In the genomic region with DNA sequence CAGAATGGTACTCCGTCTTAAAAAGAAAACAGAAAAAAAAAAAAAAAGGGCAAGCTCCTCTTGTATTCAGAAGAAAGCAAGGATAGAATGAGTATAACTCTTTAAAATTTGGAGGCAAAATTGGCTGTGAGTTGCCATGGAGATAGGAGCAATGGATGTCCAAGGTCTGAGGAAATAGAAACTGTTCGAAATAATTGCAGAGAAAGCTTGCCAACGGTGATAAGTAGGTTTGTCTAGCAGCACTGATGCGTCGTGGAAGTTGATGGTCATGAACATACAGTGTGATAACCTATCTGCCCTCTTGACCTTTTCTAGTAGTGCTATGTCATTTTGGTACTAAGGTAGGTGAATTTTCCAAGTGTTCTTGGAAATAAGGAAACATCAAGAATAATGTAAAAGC, we compare ENCODE assay signal across 29 cellular contexts. TPM values are rescaled to one million over a fixed set of nuclear protein-coding genes. Genes with fewer than 3 reads are reported as not detected.
DNase-seq lines count a peak whose midpoint lies in the region; ATAC-seq, FAIRE-seq and TF ChIP-seq lines count a peak whose summit lies in the region.
"Had no signal": no experiment of that assay in that cellular context is flagged by ENCODE, and none has a peak within 500 bp of the region (broad histone marks: within the 10 kb centered on the region; RNA-seq: fewer than 3 reads in every experiment).

No MANE protein-coding gene starts in this region.

- H3K36me3 ChIP-seq in HepG2 (replicated peaks in 1 of 2; ENCODE audit: control insufficient read depth in 1 of 2, insufficient read depth in 2 of 2, low read length in 2 of 2): no peaks in the 10 kb centered on the region
- H3K36me3 ChIP-seq in right lobe of liver: no peaks in the 10 kb centered on the region
- no peaks in the 10 kb centered on the region for H3K36me3 ChIP-seq in GM12878 (ENCODE audit: control insufficient read depth in 2 of 2, insufficient read depth in 2 of 2, low read length in 1 of 2)
- H3K36me3 ChIP-seq: BLaER1 treated with 17β-estradiol and CSF1 and Interleukin-3, amounts not matched to agents 10 nM and 100 nM; SJCRH30 had no signal

- TF ChIP-seq CTCF in HepG2 (CRISPR knock-in tag; IDR thresholded peaks at IDR 0.05) (no peak), right lobe of liver (IDR thresholded peaks at IDR 0.05) (no peak), GM12878 (IDR thresholded peaks at IDR 0.05 in 2 of 3, conservative IDR thresholded peaks at IDR 0.05 in 1 of 3; ENCODE audit: control insufficient read depth in 2 of 3, extremely low read depth in 1 of 3, insufficient read depth in 1 of 3, low read depth in 3 of 3, low read length in 3 of 3) (no peak), neural crest cell (conservative IDR thresholded peaks at IDR 0.05) (no peak)

- SMC1A ChIA-PET in GM12878 (lab: Charles Lee; ENCODE audit: uncharacterized antibody, unreplicated experiment): interaction anchor here (2.1 to 25.5 kb wide), 4 partner anchors 9 to 67 kb away, joined by 9 to 567 read pairs (median 26); no protein-coding TSS in a partner anchor

- peaks cover 72% of the 10 kb centered on the region for H3K79me2 ChIP-seq in HepG2 (ENCODE audit: insufficient read depth, low read length)
- H3K79me2 ChIP-seq in GM12878 (ENCODE audit: control insufficient read depth, insufficient read depth, low read length): peaks cover 22% of the 10 kb centered on the region

- peaks cover 3% of the 10 kb centered on the region for H3K27me3 Mint-ChIP-seq in neural crest cell (ENCODE audit: low read depth)
- H3K27me3 Mint-ChIP-seq: CD4-positive, alpha-beta T cell had no signal

- H4K20me1 ChIP-seq in HepG2 (ENCODE audit: insufficient read depth, low read length) (0 out of 2 replicates have a peak, but pooled peaks cover 6% of the 10 kb centered on the region), GM12878 (ENCODE audit: control insufficient read depth, insufficient read depth) (no peaks in the 10 kb centered on the region; the same call in 1 of the 2 replicates)

- H3K4me1 Mint-ChIP-seq in neural crest cell: peaks cover 19% of the 10 kb centered on the region

- POLR2A ChIA-PET in HepG2 (lab: Yijun Ruan, JAX): no interaction called here
- POLR2A ChIA-PET in GM12878 (lab: Charles Lee): interaction anchor here (0.9 to 3.6 kb wide), 3 partner anchors 9 to 16 kb away, joined by 3 to 33 read pairs (median 11); no protein-coding TSS in a partner anchor

- WGBS in HepG2 (ENCODE audit: low lambda C conversion rate): 81% methylated on average over 5 of the region's 5 CpGs
- WGBS in right lobe of liver (ENCODE audit: insufficient coverage, low coverage, low lambda C conversion rate, missing lambda C conversion rate): 30% methylated on average over 5 of the region's 5 CpGs
- 93% methylated on average over 5 of the region's 5 CpGs for WGBS in GM12878 (ENCODE audit: insufficient coverage, insufficient replicate concordance, low lambda C conversion rate, missing lambda C conversion rate)

- no peak for TF ChIP-seq EP300 in HepG2 (IDR thresholded peaks at IDR 0.05; ENCODE audit: low read depth in 2 of 2, low read length in 2 of 2)
- TF ChIP-seq EP300 in HepG2 (CRISPR knock-in tag; IDR thresholded peaks at IDR 0.05; ENCODE audit: borderline replicate concordance): no peak
- TF ChIP-seq EP300 in GM12878 (IDR thresholded peaks at IDR 0.05; ENCODE audit: borderline replicate concordance in 1 of 2, control insufficient read depth in 1 of 2, low read depth in 2 of 2, low read length in 2 of 2): no peak

- intact Hi-C loops in HepG2 (cut with micrococcal nuclease; ENCODE audit: unreplicated experiment): no loop called here
- intact Hi-C loops in right lobe of liver (cut with DNase I): no loop called here
- intact Hi-C loops in GM12878 (cut with micrococcal nuclease; ENCODE audit: unreplicated experiment): loop anchor here (5.0 kb wide), 2 partner anchors 41 to 286 kb away; a partner anchor contains a TSS

- FAIRE-seq in HepG2 (lab: Jason Lieb, UNC): no peak
- no peak for FAIRE-seq in GM12878 (lab: Jason Lieb, UNC)
- FAIRE-seq: A549, G401.6 had no signal

- no peaks in the 10 kb centered on the region for H3K9me3 Mint-ChIP-seq in neural crest cell
- H3K9me3 Mint-ChIP-seq: CD4-positive, alpha-beta T cell had no signal

- ATAC-seq in HepG2 (no peak), right lobe of liver (no peak), GM12878 (no peak)
- ATAC-seq: A549, Right ventricle myocardium inferior, SK-N-SH treated with all-trans-retinoic acid at 6 μM for 48 hours had no signal

- H3K4me2 ChIP-seq in HepG2 (ENCODE audit: low read depth, low read length): no peak overlapping the region
- no peak overlapping the region for H3K4me2 ChIP-seq in GM12878 (ENCODE audit: control insufficient read depth, insufficient read depth)
- H3K4me2 ChIP-seq: A549 had no signal

- DNase-seq in HepG2 (ENCODE audit: low spot score) (no peak), right lobe of liver (no peak), GM12878 (ENCODE audit: low read depth, low spot score) (no peak), neural crest cell (ENCODE audit: low read depth, low spot score) (no peak), A172 (ENCODE audit: low spot score) (no peak)
- no peak for DNase-seq in activated effector memory CD4-positive, alpha-beta T cell treated with anti-CD3 and anti-CD28 coated beads, Interleukin-2, amount 50 U/mL, for 16 hours
- no peak for DNase-seq in activated effector memory CD4-positive, alpha-beta T cell treated with Interleukin-2 at 50 U/mL for 16 hours
- DNase-seq: AML-193; CD4-positive, alpha-beta T cell; COR-L47; GOT3; HCEC 1CT; Karpas-422; MV-4-11; NCI-H1105 treated with DMSO at 0.1 percent for 48 hours; NCI-H146; NCI-H1930; NCI-H446; NCI-H524 treated with DMSO at 0.1 percent for 48 hours; NCI-H774; PC-9; SJCRH30 had no signal

- RAD21 ChIA-PET in GM12878 (lab: Charles Lee; ENCODE audit: unreplicated experiment): interaction anchor here (1.6 to 22.7 kb wide), 5 partner anchors 12 to 67 kb away, joined by 6 to 466 read pairs (median 9); no protein-coding TSS in a partner anchor

- no TSS peak for BruUV-seq in HepG2 (replicated peaks; lab: Mats Ljungman, UMichigan)
- BruUV-seq in GM12878 (replicated peaks; lab: Mats Ljungman, UMichigan): no TSS peak

- H3K36me3 Mint-ChIP-seq in neural crest cell (ENCODE audit: low read depth): no peaks in the 10 kb centered on the region

- H3K9me3 ChIP-seq in HepG2 (ENCODE audit: low read length) (no peaks in the 10 kb centered on the region), right lobe of liver (no peaks in the 10 kb centered on the region), GM12878 (replicated peaks; ENCODE audit: control insufficient read depth, insufficient read depth, low read length) (no peaks in the 10 kb centered on the region)
- H3K9me3 ChIP-seq: A549; BLaER1 treated with 17β-estradiol and CSF1 and Interleukin-3, amounts not matched to agents 10 nM and 100 nM; SJCRH30 had no signal

- H3K4me1 ChIP-seq in HepG2 (ENCODE audit: insufficient read depth, low read length): peaks cover 67% of the 10 kb centered on the region
- H3K4me1 ChIP-seq in right lobe of liver: peaks cover 0 to 58% (median 11%) of the 10 kb centered on the region in 4 donors
- H3K4me1 ChIP-seq in GM12878 (ENCODE audit: control insufficient read depth, insufficient read depth, low read length): peaks cover 37% of the 10 kb centered on the region

- no peak overlapping the region for H2AFZ ChIP-seq in HepG2 (ENCODE audit: low read length)
- no peak overlapping the region for H2AFZ ChIP-seq in GM12878 (ENCODE audit: control insufficient read depth, low read depth, low read length)
- H2AFZ ChIP-seq: PC-9 had no signal

- no peak overlapping the region for H3K27ac Mint-ChIP-seq in neural crest cell (ENCODE audit: unreplicated experiment)

- H3K4me3 ChIP-seq in HepG2 (replicated peaks in 1 of 3; ENCODE audit: insufficient read depth in 1 of 3, low read depth in 2 of 3, low read length in 3 of 3) (no peak overlapping the region), right lobe of liver (no peak overlapping the region), GM12878 (no peak overlapping the region)
- H3K4me3 ChIP-seq: A549; BLaER1 treated with 17β-estradiol and CSF1 and Interleukin-3, amounts not matched to agents 10 nM and 100 nM; PC-9; SJCRH30 had no signal

- in situ Hi-C loops in HepG2 (cut with HindIII; ENCODE audit: extremely low pct_ligation_motif_present, low pct_unique_long_range_greater_than_20kb): no loop called here
- in situ Hi-C loops in GM12878 (cut with MboI): no loop called here

- peak overlapping the region; percentile 13 for H3K4me3 Mint-ChIP-seq in neural crest cell

- CTCF ChIA-PET in HepG2 (lab: Yijun Ruan, JAX; ENCODE audit: low intra/inter-chr PET ratio, low total read pairs) (no interaction called here), GM12878 (lab: Yijun Ruan, JAX) (interaction anchor here (0.6 to 20.1 kb wide), 6 partner anchors 54 to 358 kb away, joined by 3 to 686 read pairs (median 6); no protein-coding TSS in a partner anchor)

- no peak for TF ChIP-seq RAD21 in HepG2 (CRISPR knock-in tag; IDR thresholded peaks at IDR 0.05)
- no peak for TF ChIP-seq RAD21 in GM12878 (IDR thresholded peaks at IDR 0.05; ENCODE audit: insufficient read depth, low read depth, low read length)

- H3K27ac ChIP-seq in HepG2 (ENCODE audit: extremely low read length, insufficient read depth, low read length) (no peak overlapping the region), right lobe of liver (no peak overlapping the region), GM12878 (ENCODE audit: control insufficient read depth, insufficient read depth) (no peak overlapping the region)
- H3K27ac ChIP-seq: A549; BLaER1 treated with 17β-estradiol and CSF1 and Interleukin-3, amounts not matched to agents 10 nM and 100 nM; PC-9; SJCRH30 had no signal

- H3K9ac ChIP-seq in HepG2 (ENCODE audit: insufficient read depth, low read depth, low read length): no peak overlapping the region
- no peak overlapping the region for H3K9ac ChIP-seq in GM12878 (ENCODE audit: control insufficient read depth, insufficient read depth, low read length)
- H3K9ac ChIP-seq: BLaER1 treated with 17β-estradiol and CSF1 and Interleukin-3, amounts not matched to agents 10 nM and 100 nM had no signal

- no peaks in the 10 kb centered on the region; a peak in 1 of 5 replicates for H3K27me3 ChIP-seq in HepG2 (ENCODE audit: control insufficient read depth in 1 of 2, insufficient read depth in 2 of 2, low read length in 2 of 2)
- no peaks in the 10 kb centered on the region for H3K27me3 ChIP-seq in right lobe of liver
- no peaks in the 10 kb centered on the region for H3K27me3 ChIP-seq in GM12878 (replicated peaks in 1 of 2; ENCODE audit: control insufficient read depth in 2 of 2, insufficient read depth in 2 of 2, low read length in 1 of 2)
- H3K27me3 ChIP-seq: SJCRH30 had no signal

- TF ChIP-seq POLR2A in HepG2 (IDR thresholded peaks at IDR 0.05; ENCODE audit: insufficient read depth in 1 of 2, low read depth in 2 of 2, low read length in 2 of 2) (no peak), right lobe of liver (IDR thresholded peaks at IDR 0.05) (no peak), GM12878 (IDR thresholded peaks at IDR 0.05; ENCODE audit: low read depth, low read length) (no peak)

RNA-seq across cellular contexts. Expression of a gene that starts 3.0 kb away (rescaled TPM):
- total RNA-seq in HepG2 (2016; rRNA removed; fragmentation: Illumina TruSeq; extraction: Trizol) (19.1 and 26.7 TPM in 2 replicates), right lobe of liver (10 to 100 TPM in 2 of 6 experiments, 1 to 10 TPM in 4; 6.7 to 13.4 (median 7.5) TPM), GM12878 (2014; rRNA removed) (16.6 and 19.5 TPM in 2 replicates), GM12878 (2014; rRNA removed; fragmentation: Illumina TruSeq; extraction: Trizol) (15.4 and 18.9 TPM in 2 replicates), GM12878 (2021) (10.0 and 10.9 TPM in 2 replicates), neural crest cell (14.8 and 17.8 TPM in 2 replicates)
- 34.5 and 48.8 TPM in 2 replicates for total RNA-seq in HepG2 (2016; cell fraction: cytosol; rRNA removed; fragmentation: Illumina TruSeq; extraction: Trizol; ENCODE audit: low read depth)
- 16.9 and 27.7 TPM in 2 replicates for total RNA-seq in HepG2 (2016; cell fraction: insoluble cytoplasmic fraction; rRNA removed; fragmentation: Illumina TruSeq; extraction: Trizol)
- 47.0 and 53.1 TPM in 2 replicates for total RNA-seq in HepG2 (2016; cell fraction: membrane; rRNA removed; fragmentation: Illumina TruSeq; extraction: Trizol)
- 39.8 and 41.4 TPM in 2 replicates for total RNA-seq in HepG2 (2016; cell fraction: nucleus; rRNA removed; fragmentation: Illumina TruSeq; extraction: Trizol)
- polyA plus RNA-seq in HepG2 (2011; rRNA removed) (29.2 and 32.6 TPM in 2 replicates), GM12878 (2011; rRNA removed) (26.7 and 32.7 TPM in 2 replicates), GM12878 (2014; fragmentation: Illumina TruSeq; extraction: Trizol) (20.8 and 22.8 TPM in 2 replicates), GM12878 (2014; fragmentation: Nextera tagmentation; extraction: Ambion mirVana) (1 to 10 TPM; 2.2 to 7.3 TPM), GM12878 (2014; rRNA removed) (13.4 and 13.5 TPM in 2 replicates), GM12878 (2016; fragmentation: Nextera tagmentation; extraction: Ambion mirVana) (1 to 10 TPM; 1.7 to 2.5 TPM)
- polyA plus RNA-seq in HepG2 (2011; cell fraction: cytosol; rRNA removed): 15.1 and 17.4 TPM in 2 replicates
- polyA plus RNA-seq in HepG2 (2011; cell fraction: nucleus; rRNA removed): 31.8 and 32.6 TPM in 2 replicates
- polyA plus RNA-seq in HepG2 (2012): 24.9 and 29.4 TPM in 2 replicates
- 63.6 and 64.2 TPM in 2 replicates for polyA plus RNA-seq in HepG2 (2016; cell fraction: cytosol; fragmentation: Illumina TruSeq; extraction: Trizol; ENCODE audit: low read depth)
- polyA plus RNA-seq in HepG2 (2016; cell fraction: insoluble cytoplasmic fraction; fragmentation: Illumina TruSeq; extraction: Trizol; ENCODE audit: low read depth): 17.4 and 20.9 TPM in 2 replicates
- polyA plus RNA-seq in HepG2 (2016; cell fraction: membrane; fragmentation: Illumina TruSeq; extraction: Trizol; ENCODE audit: low read depth): 55.0 and 58.1 TPM in 2 replicates
- 50.7 and 52.4 TPM in 2 replicates for polyA plus RNA-seq in HepG2 (2016; cell fraction: nucleus; fragmentation: Illumina TruSeq; extraction: Trizol; ENCODE audit: insufficient read depth, low read depth)
- 13.8 and 35.0 TPM in 2 replicates for polyA minus RNA-seq in HepG2 (2011; rRNA and poly(A)+ RNA removed; ENCODE audit: low replicate concordance)
- 11.3 and 13.2 TPM in 2 replicates for polyA minus RNA-seq in HepG2 (2011; cell fraction: cytosol; rRNA and poly(A)+ RNA removed)
- 49.3 and 57.4 TPM in 2 replicates for polyA minus RNA-seq in HepG2 (2011; cell fraction: nucleus; rRNA and poly(A)+ RNA removed)
- total RNA-seq in GM12878 (2013; cell fraction: nucleolus; rRNA removed): 70.8 and 76.9 TPM in 2 replicates
- 6.6 TPM for polyA plus RNA-seq in GM12878 (2011; ENCODE audit: low read depth)
- 12.3 and 13.2 TPM in 2 replicates for polyA plus RNA-seq in GM12878 (2011; cell fraction: cytosol; rRNA removed)
- polyA plus RNA-seq in GM12878 (2011; cell fraction: nucleus; rRNA removed): 33.0 and 34.8 TPM in 2 replicates
- 5.6 and 6.0 TPM in 2 replicates for polyA plus RNA-seq in GM12878 (2012)
- 14.6 and 16.9 TPM in 2 replicates for polyA minus RNA-seq in GM12878 (2011; rRNA and poly(A)+ RNA removed)
- polyA minus RNA-seq in GM12878 (2011; cell fraction: cytosol; rRNA and poly(A)+ RNA removed): 5.1 and 5.3 TPM in 2 replicates
- polyA minus RNA-seq in GM12878 (2011; cell fraction: nucleus; rRNA and poly(A)+ RNA removed): 16.9 and 21.7 TPM in 2 replicates
- 7.6 and 9.7 TPM in 2 replicates for total RNA-seq in A172 (2014; rRNA removed; shearing (Covaris generic))

RNA-seq across cellular contexts. Expression of a gene that starts 10.0 kb away (rescaled TPM):
- total RNA-seq in HepG2 (2016; rRNA removed; fragmentation: Illumina TruSeq; extraction: Trizol): not detected in 2 replicates
- not detected in 2 replicates for total RNA-seq in HepG2 (2016; cell fraction: cytosol; rRNA removed; fragmentation: Illumina TruSeq; extraction: Trizol; ENCODE audit: low read depth)
- not detected in 2 replicates for total RNA-seq in HepG2 (2016; cell fraction: insoluble cytoplasmic fraction; rRNA removed; fragmentation: Illumina TruSeq; extraction: Trizol)
- not detected in 2 replicates for total RNA-seq in HepG2 (2016; cell fraction: membrane; rRNA removed; fragmentation: Illumina TruSeq; extraction: Trizol)
- not detected in 2 replicates for total RNA-seq in HepG2 (2016; cell fraction: nucleus; rRNA removed; fragmentation: Illumina TruSeq; extraction: Trizol)
- not detected in 2 replicates for polyA plus RNA-seq in HepG2 (2011; rRNA removed)
- polyA plus RNA-seq in HepG2 (2011; cell fraction: cytosol; rRNA removed): not detected in 2 replicates
- not detected in 2 replicates for polyA plus RNA-seq in HepG2 (2011; cell fraction: nucleus; rRNA removed)
- 0.25 TPM in 1 of 2 replicates, not detected in the other for polyA plus RNA-seq in HepG2 (2012)
- polyA plus RNA-seq in HepG2 (2016; cell fraction: cytosol; fragmentation: Illumina TruSeq; extraction: Trizol; ENCODE audit: low read depth): not detected in 2 replicates
- polyA plus RNA-seq in HepG2 (2016; cell fraction: insoluble cytoplasmic fraction; fragmentation: Illumina TruSeq; extraction: Trizol; ENCODE audit: low read depth): not detected in 2 replicates
- not detected in 2 replicates for polyA plus RNA-seq in HepG2 (2016; cell fraction: membrane; fragmentation: Illumina TruSeq; extraction: Trizol; ENCODE audit: low read depth)
- not detected in 2 replicates for polyA plus RNA-seq in HepG2 (2016; cell fraction: nucleus; fragmentation: Illumina TruSeq; extraction: Trizol; ENCODE audit: insufficient read depth, low read depth)
- polyA minus RNA-seq in HepG2 (2011; rRNA and poly(A)+ RNA removed; ENCODE audit: low replicate concordance): not detected in 2 replicates
- not detected in 2 replicates for polyA minus RNA-seq in HepG2 (2011; cell fraction: cytosol; rRNA and poly(A)+ RNA removed)
- polyA minus RNA-seq in HepG2 (2011; cell fraction: nucleus; rRNA and poly(A)+ RNA removed): not detected in 2 replicates
- not detected for total RNA-seq in right lobe of liver
- not detected in 2 replicates for total RNA-seq in GM12878 (2013; cell fraction: nucleolus; rRNA removed)
- total RNA-seq in GM12878 (2014; rRNA removed): not detected in 2 replicates
- not detected in 2 replicates for total RNA-seq in GM12878 (2014; rRNA removed; fragmentation: Illumina TruSeq; extraction: Trizol)
- total RNA-seq in GM12878 (2021): not detected in 2 replicates
- polyA plus RNA-seq in GM12878 (2011; ENCODE audit: low read depth): not detected
- polyA plus RNA-seq in GM12878 (2011; rRNA removed): not detected in 2 replicates
- not detected in 2 replicates for polyA plus RNA-seq in GM12878 (2011; cell fraction: cytosol; rRNA removed)
- not detected in 2 replicates for polyA plus RNA-seq in GM12878 (2011; cell fraction: nucleus; rRNA removed)
- not detected in 2 replicates for polyA plus RNA-seq in GM12878 (2012)
- not detected in 2 replicates for polyA plus RNA-seq in GM12878 (2014; fragmentation: Illumina TruSeq; extraction: Trizol)
- under 1 TPM; 0.07 to 0.13 TPM for polyA plus RNA-seq in GM12878 (2014; fragmentation: Nextera tagmentation; extraction: Ambion mirVana)
- not detected in 2 replicates for polyA plus RNA-seq in GM12878 (2014; rRNA removed)
- under 1 TPM in 1 of 2 experiments, not detected in 1; 0.15 TPM for polyA plus RNA-seq in GM12878 (2016; fragmentation: Nextera tagmentation; extraction: Ambion mirVana)
- not detected in 2 replicates for polyA minus RNA-seq in GM12878 (2011; rRNA and poly(A)+ RNA removed)
- not detected in 2 replicates for polyA minus RNA-seq in GM12878 (2011; cell fraction: cytosol; rRNA and poly(A)+ RNA removed)
- not detected in 2 replicates for polyA minus RNA-seq in GM12878 (2011; cell fraction: nucleus; rRNA and poly(A)+ RNA removed)
- total RNA-seq in neural crest cell: not detected in 2 replicates
- total RNA-seq in A172 (2014; rRNA removed; shearing (Covaris generic)): 2.3 and 2.9 TPM in 2 replicates
- total RNA-seq: CD4-positive, alpha-beta T cell; M059J; PC-9; Right ventricle myocardium inferior; RPMI7951; SJCRH30 had no signal
- polyA plus RNA-seq: A549 had no signal

RNA-seq across cellular contexts. Expression of a gene that starts 57.7 kb away (rescaled TPM):
- total RNA-seq in HepG2 (2016; rRNA removed; fragmentation: Illumina TruSeq; extraction: Trizol) (536 and 704 TPM in 2 replicates), right lobe of liver (100 to 1,000 TPM; 128 to 214 (median 169) TPM), GM12878 (2014; rRNA removed) (357 and 361 TPM in 2 replicates), GM12878 (2014; rRNA removed; fragmentation: Illumina TruSeq; extraction: Trizol) (422 and 424 TPM in 2 replicates), GM12878 (2021) (307 and 335 TPM in 2 replicates), neural crest cell (175 and 183 TPM in 2 replicates)
- total RNA-seq in HepG2 (2016; cell fraction: cytosol; rRNA removed; fragmentation: Illumina TruSeq; extraction: Trizol; ENCODE audit: low read depth): 269 and 276 TPM in 2 replicates
- total RNA-seq in HepG2 (2016; cell fraction: insoluble cytoplasmic fraction; rRNA removed; fragmentation: Illumina TruSeq; extraction: Trizol): 530 and 708 TPM in 2 replicates
- 296 and 309 TPM in 2 replicates for total RNA-seq in HepG2 (2016; cell fraction: membrane; rRNA removed; fragmentation: Illumina TruSeq; extraction: Trizol)
- 306 and 335 TPM in 2 replicates for total RNA-seq in HepG2 (2016; cell fraction: nucleus; rRNA removed; fragmentation: Illumina TruSeq; extraction: Trizol)
- polyA plus RNA-seq in HepG2 (2011; rRNA removed) (346 and 442 TPM in 2 replicates), GM12878 (2011; rRNA removed) (563 and 679 TPM in 2 replicates), GM12878 (2014; fragmentation: Illumina TruSeq; extraction: Trizol) (324 and 389 TPM in 2 replicates), GM12878 (2014; fragmentation: Nextera tagmentation; extraction: Ambion mirVana) (100 to 1,000 TPM; 256 to 277 TPM), GM12878 (2014; rRNA removed) (239 and 273 TPM in 2 replicates), GM12878 (2016; fragmentation: Nextera tagmentation; extraction: Ambion mirVana) (100 to 1,000 TPM; 330 to 340 TPM)
- 376 and 449 TPM in 2 replicates for polyA plus RNA-seq in HepG2 (2011; cell fraction: cytosol; rRNA removed)
- polyA plus RNA-seq in HepG2 (2011; cell fraction: nucleus; rRNA removed): 283 and 343 TPM in 2 replicates
- polyA plus RNA-seq in HepG2 (2012): 554 and 647 TPM in 2 replicates
- polyA plus RNA-seq in HepG2 (2016; cell fraction: cytosol; fragmentation: Illumina TruSeq; extraction: Trizol; ENCODE audit: low read depth): 133 and 142 TPM in 2 replicates
- 562 and 567 TPM in 2 replicates for polyA plus RNA-seq in HepG2 (2016; cell fraction: insoluble cytoplasmic fraction; fragmentation: Illumina TruSeq; extraction: Trizol; ENCODE audit: low read depth)
- 167 and 170 TPM in 2 replicates for polyA plus RNA-seq in HepG2 (2016; cell fraction: membrane; fragmentation: Illumina TruSeq; extraction: Trizol; ENCODE audit: low read depth)
- 363 and 436 TPM in 2 replicates for polyA plus RNA-seq in HepG2 (2016; cell fraction: nucleus; fragmentation: Illumina TruSeq; extraction: Trizol; ENCODE audit: insufficient read depth, low read depth)
- 333 and 632 TPM in 2 replicates for polyA minus RNA-seq in HepG2 (2011; rRNA and poly(A)+ RNA removed; ENCODE audit: low replicate concordance)
- polyA minus RNA-seq in HepG2 (2011; cell fraction: cytosol; rRNA and poly(A)+ RNA removed): 321 TPM in 2 replicates
- 523 and 535 TPM in 2 replicates for polyA minus RNA-seq in HepG2 (2011; cell fraction: nucleus; rRNA and poly(A)+ RNA removed)
- total RNA-seq in GM12878 (2013; cell fraction: nucleolus; rRNA removed): 460 and 484 TPM in 2 replicates
- polyA plus RNA-seq in GM12878 (2011; ENCODE audit: low read depth): 181 TPM
- 391 and 397 TPM in 2 replicates for polyA plus RNA-seq in GM12878 (2011; cell fraction: cytosol; rRNA removed)
- 391 and 477 TPM in 2 replicates for polyA plus RNA-seq in GM12878 (2011; cell fraction: nucleus; rRNA removed)
- 254 and 308 TPM in 2 replicates for polyA plus RNA-seq in GM12878 (2012)
- 619 and 752 TPM in 2 replicates for polyA minus RNA-seq in GM12878 (2011; rRNA and poly(A)+ RNA removed)
- polyA minus RNA-seq in GM12878 (2011; cell fraction: cytosol; rRNA and poly(A)+ RNA removed): 157 and 190 TPM in 2 replicates
- 148 and 220 TPM in 2 replicates for polyA minus RNA-seq in GM12878 (2011; cell fraction: nucleus; rRNA and poly(A)+ RNA removed)
- total RNA-seq in A172 (2014; rRNA removed; shearing (Covaris generic)): 79.5 and 109 TPM in 2 replicates
